ENCODE assay signal across 8 cellular contexts in the genomic region with DNA sequence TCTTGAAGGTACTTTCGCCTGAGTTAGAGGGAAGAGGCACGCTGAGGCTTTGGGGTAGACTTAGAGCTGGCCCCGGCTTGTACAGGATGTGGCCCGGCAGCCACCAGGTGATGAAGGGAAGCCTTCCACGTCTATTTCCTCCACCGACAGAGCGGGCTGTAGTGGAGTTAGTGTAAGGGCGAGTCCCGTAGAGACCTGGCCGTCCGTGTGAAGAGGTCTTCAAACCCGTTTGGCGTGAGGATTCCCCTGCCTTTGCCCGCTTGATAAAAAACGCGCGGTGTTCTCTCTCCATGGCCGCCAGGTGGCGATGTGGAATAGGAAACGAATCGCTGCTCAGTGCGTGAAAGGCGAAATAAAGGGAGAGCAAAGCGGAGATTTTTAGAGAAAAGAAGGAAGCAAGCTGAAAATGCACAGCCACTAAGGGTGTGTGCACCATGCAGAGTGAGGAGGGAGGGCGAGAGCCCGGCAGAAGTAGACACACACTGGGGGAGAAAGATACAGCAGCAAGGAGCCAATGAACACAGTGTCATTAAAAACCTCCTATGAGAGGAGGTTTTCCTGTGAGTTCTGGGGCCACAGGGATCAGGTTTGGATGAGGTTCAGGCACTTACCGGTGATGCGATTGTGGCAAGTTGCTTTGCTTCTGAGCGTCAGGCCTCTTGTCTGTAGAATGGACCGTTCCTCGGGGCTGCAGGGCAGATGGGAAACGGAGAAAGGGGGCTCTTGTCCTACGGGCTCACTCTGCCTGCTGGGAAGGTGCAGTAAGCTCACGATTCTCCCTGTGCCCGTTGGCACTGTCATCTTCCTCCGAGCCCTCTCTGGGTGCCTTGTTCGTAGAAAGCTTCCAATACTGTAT. TPM values are rescaled to one million over a fixed set of nuclear protein-coding genes. Genes with fewer than 3 reads are reported as not detected.
DNase-seq lines count a peak whose midpoint lies in the region; ATAC-seq and TF ChIP-seq lines count a peak whose summit lies in the region.

No MANE protein-coding gene starts in this region.

- H3K27me3 ChIP-seq in KMS-11 (ENCODE audit: insufficient read depth, low read depth) (no peaks in the 10 kb centered on the region), suprapubic skin (peaks cover 16% of the 10 kb centered on the region)

- no peak overlapping the region for H3K4me3 ChIP-seq in KMS-11 (IDR thresholded peaks at IDR 0.05; ENCODE audit: insufficient read depth, low read depth, low read length)
- H3K4me3 ChIP-seq in foreskin fibroblast (ENCODE audit: low read depth in 1 of 2, low read length in 2 of 2) = no peak overlapping the region
- H3K4me3 ChIP-seq in suprapubic skin = no peak overlapping the region

- peaks cover 6% of the 10 kb centered on the region for H3K4me1 Mint-ChIP-seq in activated T-helper 17 cell treated with anti-CD3 and anti-CD28 coated beads, Interleukin-2, amount 50 U/mL, for 72 hours

- H3K36me3 ChIP-seq in KMS-11 (ENCODE audit: insufficient read depth) = no peaks in the 10 kb centered on the region
- H3K36me3 ChIP-seq in suprapubic skin = no peaks in the 10 kb centered on the region

- H3K27me3 Mint-ChIP-seq in activated T-helper 17 cell treated with anti-CD3 and anti-CD28 coated beads, Interleukin-2, amount 50 U/mL, for 72 hours = peaks cover 44% of the 10 kb centered on the region

- peak overlapping the region; percentile 8 for H3K27ac Mint-ChIP-seq in activated T-helper 17 cell treated with anti-CD3 and anti-CD28 coated beads, Interleukin-2, amount 50 U/mL, for 72 hours

- ATAC-seq in GM21515 (IDR thresholded peaks at IDR 0.05; ENCODE audit: unreplicated experiment) (peak; percentile 66), omental fat pad (ENCODE audit: low FRiP score) (peak; percentile 65)
- ATAC-seq in activated T-helper 17 cell treated with anti-CD3 and anti-CD28 coated beads, Interleukin-2, amount 50 U/mL, for 72 hours (replicated peaks) = peak; percentile 82

- TF ChIP-seq POLR2A in suprapubic skin (IDR thresholded peaks at IDR 0.05) = no peak

- peak; percentile 57 for DNase-seq in COR-L47 (lab: John Stamatoyannopoulos, UW)
- peak; percentile 82 for DNase-seq in RPMI8226
- peak; percentile 67 to 90 for DNase-seq in foreskin fibroblast
- peak; percentile 75 for DNase-seq in omental fat pad (ENCODE audit: low spot score)
- DNase-seq in suprapubic skin (ENCODE audit: low spot score in 2 of 2) = peak in 1 of 2 donors; percentile 85

- peak overlapping the region; percentile 60 for H3K4me3 Mint-ChIP-seq in activated T-helper 17 cell treated with anti-CD3 and anti-CD28 coated beads, Interleukin-2, amount 50 U/mL, for 72 hours

- H3K4me2 ChIP-seq in KMS-11 = peak overlapping the region; percentile 56

- H3K9me3 Mint-ChIP-seq in activated T-helper 17 cell treated with anti-CD3 and anti-CD28 coated beads, Interleukin-2, amount 50 U/mL, for 72 hours = no peaks in the 10 kb centered on the region

- H2AFZ ChIP-seq in KMS-11 (ENCODE audit: low read depth) = peak overlapping the region; percentile 93

- H3K9ac ChIP-seq in KMS-11 = peak overlapping the region; percentile 20; the same call in 1 of the 2 replicates

- 13% methylated on average over 37 of the region's 37 CpGs for WGBS in suprapubic skin

- H3K79me2 ChIP-seq in KMS-11 (ENCODE audit: insufficient read depth, low read depth) = no peaks in the 10 kb centered on the region

- no peaks in the 10 kb centered on the region for H4K20me1 ChIP-seq in KMS-11 (ENCODE audit: insufficient read depth)

- TF ChIP-seq CTCF in KMS-11 (conservative IDR thresholded peaks at IDR 0.05; ENCODE audit: low read depth, low read length) = peak; percentile 84
- TF ChIP-seq CTCF in foreskin fibroblast (IDR thresholded peaks at IDR 0.05; ENCODE audit: low read depth, low read length) = peak; percentile 81
- peak in 2 of 3 donors; percentile 35 to 75 for TF ChIP-seq CTCF in omental fat pad (IDR thresholded peaks at IDR 0.05)
- TF ChIP-seq CTCF in suprapubic skin (IDR thresholded peaks at IDR 0.05) = peak; percentile 67 to 92

- no peak for TF ChIP-seq EP300 in suprapubic skin (IDR thresholded peaks at IDR 0.05)

- H3K9me3 ChIP-seq in suprapubic skin = no peaks in the 10 kb centered on the region

- H3K36me3 Mint-ChIP-seq in activated T-helper 17 cell treated with anti-CD3 and anti-CD28 coated beads, Interleukin-2, amount 50 U/mL, for 72 hours (ENCODE audit: low read depth) = no peaks in the 10 kb centered on the region

- H3K27ac ChIP-seq in KMS-11 (no peak overlapping the region), suprapubic skin (no peak overlapping the region)

- H3K4me1 ChIP-seq in KMS-11 (ENCODE audit: low read depth, poor library complexity, severe bottlenecking) = no peaks in the 10 kb centered on the region
- H3K4me1 ChIP-seq in suprapubic skin = peaks cover 13% of the 10 kb centered on the region

RNA-seq across cellular contexts. Expression of gene STC2, which starts 34.2 kb away (rescaled TPM):
- 1 to 10 TPM; 4.3 to 6.2 TPM for total RNA-seq in activated T-helper 17 cell treated with anti-CD3 and anti-CD28 coated beads, Interleukin-2, amount 50 U/mL, for 72 hours
- total RNA-seq in omental fat pad (10 to 100 TPM; 15.8 to 45.9 (median 29.1) TPM), suprapubic skin (1 to 10 TPM in 3 of 4 donors, under 1 TPM in 1; 0.72 to 7.6 (median 5.7) TPM)

RNA-seq across cellular contexts. Expression of gene NKX2-5, which starts 59.0 kb away (rescaled TPM):
- total RNA-seq in activated T-helper 17 cell treated with anti-CD3 and anti-CD28 coated beads, Interleukin-2, amount 50 U/mL, for 72 hours = not detected
- total RNA-seq in omental fat pad (1 to 10 TPM in 1 of 4 donors, under 1 TPM in 1, not detected in 2; 0.56 to 1.1 TPM), suprapubic skin (not detected)
